In the genomic region with DNA sequence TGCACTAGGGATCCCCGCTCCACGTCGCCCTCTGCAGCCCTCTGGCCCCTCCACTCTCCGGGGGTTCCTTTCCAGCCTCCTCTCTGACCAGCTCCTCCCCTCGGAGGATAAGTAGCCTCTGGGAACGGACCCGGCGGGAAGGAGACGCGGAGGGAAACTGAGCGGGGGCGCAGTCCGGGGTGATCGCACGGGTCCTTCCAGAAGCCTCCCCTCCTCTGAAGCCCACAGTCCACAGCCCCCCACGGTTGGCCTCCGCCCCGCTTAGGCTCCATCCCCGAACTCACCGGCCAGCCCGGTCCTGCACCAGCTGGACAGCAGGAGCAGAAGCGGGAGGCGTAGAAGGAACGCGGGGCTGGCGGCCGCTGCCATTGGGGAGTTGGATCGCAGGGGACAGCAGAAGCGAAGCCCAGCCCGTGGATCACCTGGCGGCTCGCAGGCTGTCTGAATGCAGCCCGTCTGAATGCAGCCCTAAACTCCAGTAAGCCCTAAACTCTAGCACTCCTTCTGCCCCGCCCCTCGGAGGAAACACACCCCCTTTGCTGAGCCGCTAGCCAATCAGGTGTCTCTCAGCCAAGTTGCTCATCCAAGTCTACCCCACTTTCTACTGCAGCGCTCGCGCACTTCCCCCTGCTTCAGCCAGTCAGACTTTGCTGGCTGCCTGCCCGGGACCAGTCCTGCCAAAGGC, we compare ENCODE assay signal across 8 cellular contexts. TPM values are rescaled to one million over a fixed set of nuclear protein-coding genes. Genes with fewer than 3 reads are reported as not detected.
A peak's percentile ranks its signal among the peaks of the same experiment; 100 is the strongest.
DNase-seq lines count a peak whose midpoint lies in the region; ATAC-seq and TF ChIP-seq lines count a peak whose summit lies in the region.

A gene with protein sequence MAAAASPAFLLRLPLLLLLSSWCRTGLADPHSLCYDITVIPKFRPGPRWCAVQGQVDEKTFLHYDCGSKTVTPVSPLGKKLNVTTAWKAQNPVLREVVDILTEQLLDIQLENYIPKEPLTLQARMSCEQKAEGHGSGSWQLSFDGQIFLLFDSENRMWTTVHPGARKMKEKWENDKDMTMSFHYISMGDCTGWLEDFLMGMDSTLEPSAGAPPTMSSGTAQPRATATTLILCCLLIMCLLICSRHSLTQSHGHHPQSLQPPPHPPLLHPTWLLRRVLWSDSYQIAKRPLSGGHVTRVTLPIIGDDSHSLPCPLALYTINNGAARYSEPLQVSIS (minus strand): TSS at position 480 of the 685 bp plus-strand sequence. CDS start 111 bp downstream, at position 369.

- H3K27me3 ChIP-seq in SK-N-SH (ENCODE audit: insufficient read depth): no peaks in the 10 kb centered on the region
- H3K27me3 ChIP-seq in neuron (ENCODE audit: insufficient read depth, low read length): peaks cover 46% of the 10 kb centered on the region

- H3K27me3 Mint-ChIP-seq in activated naive CD4-positive, alpha-beta T cell treated with anti-CD3 and anti-CD28 coated beads, Interleukin-2, amount 50 U/mL, for 24 hours: peaks cover 44% of the 10 kb centered on the region

- WGBS in SK-N-SH (ENCODE audit: low lambda C conversion rate): 0% methylated on average over 11 of the region's 40 CpGs

- POLR2A ChIA-PET in SK-N-SH (lab: Yijun Ruan, JAX): interaction anchor here (0.9 kb wide), 1 partner anchor 17 kb away, joined by 3 read pairs; no protein-coding TSS in a partner anchor

- TF ChIP-seq RAD21 in SK-N-SH (IDR thresholded peaks at IDR 0.05; ENCODE audit: low read length): no peak

- no peaks in the 10 kb centered on the region for H3K36me3 Mint-ChIP-seq in activated naive CD4-positive, alpha-beta T cell treated with anti-CD3 and anti-CD28 coated beads, Interleukin-2, amount 50 U/mL, for 24 hours

- H3K9me3 ChIP-seq in SK-N-SH (no peaks in the 10 kb centered on the region), neuron (ENCODE audit: low read length) (peaks cover 5% of the 10 kb centered on the region)

- CTCF ChIA-PET in SK-N-SH (lab: Yijun Ruan, JAX): interaction anchor here (0.6 to 2.4 kb wide), 4 partner anchors 82 to 1036 kb away, joined by 3 to 17 read pairs (median 3); no protein-coding TSS in a partner anchor

- H4K20me1 ChIP-seq in SK-N-SH (ENCODE audit: insufficient read depth): no peaks in the 10 kb centered on the region

- H3K36me3 ChIP-seq in SK-N-SH (replicated peaks in 1 of 2; ENCODE audit: control insufficient read depth in 1 of 2, insufficient read depth in 2 of 2, low read length in 1 of 2): no peaks in the 10 kb centered on the region
- no peaks in the 10 kb centered on the region for H3K36me3 ChIP-seq in neuron (ENCODE audit: insufficient read depth, low read length)

- peak; percentile 96 for DNase-seq in EH (ENCODE audit: low read depth)
- peak; percentile 72 to 84 for DNase-seq in Kasumi-1 (lab: John Stamatoyannopoulos, UW)
- DNase-seq in SK-N-SH: peak; percentile 91
- DNase-seq in globus pallidus (ENCODE audit: low spot score): peak; percentile 76
- peak; percentile 79 for DNase-seq in stimulated activated naive CD8-positive, alpha-beta T cell treated with anti-CD3 and anti-CD28 coated beads, Interleukin-15, Interleukin-2, amounts not matched to agents 100 U/mL and 50 U/mL, for 24 hours

- no peak within 1 kb of the TSS; the same call in 1 of the 2 replicates for H3K9ac ChIP-seq in SK-N-SH

- H3K79me2 ChIP-seq in SK-N-SH (ENCODE audit: insufficient read depth): no peaks in the 10 kb centered on the region

- peak within 1 kb of the TSS; percentile 65 to 72 for H3K4me3 ChIP-seq in SK-N-SH (ENCODE audit: low read depth in 2 of 2, low read length in 1 of 2)
- peak within 1 kb of the TSS; percentile 60 for H3K4me3 ChIP-seq in neuron (ENCODE audit: low read length)

- H3K27ac ChIP-seq in SK-N-SH (ENCODE audit: low read depth in 2 of 2, low read length in 1 of 2): no peak within 1 kb of the TSS

- peaks cover 16% of the 10 kb centered on the region for H3K4me1 Mint-ChIP-seq in activated naive CD4-positive, alpha-beta T cell treated with anti-CD3 and anti-CD28 coated beads, Interleukin-2, amount 50 U/mL, for 24 hours

- H3F3A ChIP-seq in SK-N-SH (replicated peaks; ENCODE audit: insufficient read depth): no peaks in the 10 kb centered on the region

- peak; percentile 92 for ATAC-seq in stimulated activated naive CD8-positive, alpha-beta T cell treated with anti-CD3 and anti-CD28 coated beads, Interleukin-15, Interleukin-2, amounts not matched to agents 100 U/mL and 50 U/mL, for 24 hours
- ATAC-seq in HG03520 (IDR thresholded peaks at IDR 0.05; ENCODE audit: unreplicated experiment): no peak

- no peak within 1 kb of the TSS for H3K27ac Mint-ChIP-seq in activated naive CD4-positive, alpha-beta T cell treated with anti-CD3 and anti-CD28 coated beads, Interleukin-2, amount 50 U/mL, for 24 hours

- H2AFZ ChIP-seq in SK-N-SH (ENCODE audit: low read depth) (peak within 1 kb of the TSS; percentile 85; the same call in 1 of the 2 replicates), neuron (ENCODE audit: low read depth, low read length) (peak within 1 kb of the TSS; percentile 83)

- peak within 1 kb of the TSS; percentile 84 for H3K4me2 ChIP-seq in SK-N-SH

- H3K4me3 Mint-ChIP-seq in activated naive CD4-positive, alpha-beta T cell treated with anti-CD3 and anti-CD28 coated beads, Interleukin-2, amount 50 U/mL, for 24 hours: peak within 1 kb of the TSS; percentile 84

- H3K9me2 ChIP-seq in SK-N-SH: no peaks in the 10 kb centered on the region

- H3K4me1 ChIP-seq in SK-N-SH (ENCODE audit: control insufficient read depth in 1 of 2, insufficient read depth in 2 of 2, low read depth in 1 of 2, low read length in 1 of 2): peaks cover 0 to 9% of the 10 kb centered on the region in 2 experiments; a peak in 1 of 4 replicates
- H3K4me1 ChIP-seq in neuron (ENCODE audit: insufficient read depth, low read length): peaks cover 16% of the 10 kb centered on the region

- no peaks in the 10 kb centered on the region for H3K9me3 Mint-ChIP-seq in activated naive CD4-positive, alpha-beta T cell treated with anti-CD3 and anti-CD28 coated beads, Interleukin-2, amount 50 U/mL, for 24 hours

- no peak for TF ChIP-seq CTCF in SK-N-SH (IDR thresholded peaks at IDR 0.05)

- no peak for TF ChIP-seq EP300 in SK-N-SH (IDR thresholded peaks at IDR 0.05; ENCODE audit: borderline replicate concordance in 1 of 2, low read depth in 1 of 2, low read length in 1 of 2)

TF ChIP-seq in SK-N-SH, 30 proteins besides CTCF, POLR2A, EP300 and RAD21:
- TF ChIP-seq FOXM1 (IDR thresholded peaks at IDR 0.05; ENCODE audit: low read depth): no peak
- TF ChIP-seq NFIC (IDR thresholded peaks at IDR 0.05; ENCODE audit: borderline replicate concordance): peak; percentile 61; the same call in 1 of the 2 replicates
- TF ChIP-seq NRF1 (IDR thresholded peaks at IDR 0.05; ENCODE audit: low read depth, low read length): peak; percentile 50
- TF ChIP-seq CHD2 (IDR thresholded peaks at IDR 0.05; ENCODE audit: low read length, partially characterized antibody): peak; percentile 22
- peak; percentile 49 for TF ChIP-seq RFX5 (IDR thresholded peaks at IDR 0.05; ENCODE audit: low read length)
- 0 out of 2 replicates have a peak, but pooled peaks have one; percentile 40 for TF ChIP-seq RCOR1 (IDR thresholded peaks at IDR 0.05; ENCODE audit: low read length)
- no peak for TF ChIP-seq GATA2 (CRISPR knock-in tag; IDR thresholded peaks at IDR 0.05)

RNA-seq across cellular contexts. Expression of the gene that starts here (rescaled TPM):
- polyA plus RNA-seq in SK-N-SH (2012; rRNA removed): 1.7 and 2.5 TPM in 2 replicates
- 1.5 and 2.2 TPM in 2 replicates for polyA plus RNA-seq in SK-N-SH (2012; cell fraction: cytosol; rRNA removed)
- 0.95 and 1.3 TPM in 2 replicates for polyA plus RNA-seq in SK-N-SH (2012; cell fraction: nucleus; rRNA removed)
